ENCODE assay signal across 23 cellular contexts in the genomic region with DNA sequence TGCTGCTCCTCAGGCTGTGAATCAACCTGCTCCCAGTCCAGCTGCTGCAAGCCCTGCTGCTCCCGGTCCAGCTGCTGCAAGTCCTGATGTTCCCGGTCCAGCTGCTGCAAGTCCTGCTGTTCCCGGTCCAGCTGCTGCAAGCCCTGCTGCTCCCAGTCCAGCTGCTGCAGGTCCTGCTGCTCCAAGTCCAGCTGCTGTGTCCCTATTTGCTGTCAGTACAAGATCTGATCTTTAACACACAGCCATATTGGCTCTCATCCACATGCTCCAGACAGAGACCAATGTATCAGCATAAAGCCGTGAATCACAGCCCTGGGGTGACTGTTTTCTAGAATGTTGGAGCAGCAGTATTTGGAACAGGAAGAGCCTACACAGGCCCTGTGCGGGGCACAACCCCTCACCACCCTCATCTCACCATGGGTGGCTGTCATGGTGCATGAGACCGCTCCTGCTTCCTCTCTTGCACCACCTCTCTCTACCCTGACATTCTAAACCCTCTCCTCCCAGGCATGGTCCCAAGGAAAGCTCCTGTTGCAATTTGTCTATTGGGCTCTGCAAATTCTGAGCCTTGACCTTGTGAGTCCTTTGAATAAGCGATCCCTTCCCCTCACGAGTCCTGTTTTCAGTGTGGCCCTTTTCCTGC. TPM values are rescaled to one million over a fixed set of nuclear protein-coding genes. Genes with fewer than 3 reads are reported as not detected.
A peak's percentile ranks its signal among the peaks of the same experiment; 100 is the strongest.
DNase-seq lines count a peak whose midpoint lies in the region; ATAC-seq, FAIRE-seq and TF ChIP-seq lines count a peak whose summit lies in the region.
"Had no signal": no experiment of that assay in that cellular context is flagged by ENCODE, and none has a peak within 500 bp of the region (broad histone marks: within the 10 kb centered on the region; RNA-seq: fewer than 3 reads in every experiment).

No MANE protein-coding gene starts in this region.

- POLR2A ChIA-PET in A549 (lab: Yijun Ruan, JAX) (no interaction called here), H1 (lab: Charles Lee; ENCODE audit: partially characterized antibody) (no interaction called here)

- H3K27me3 ChIP-seq in H1 (replicated peaks in 1 of 4; ENCODE audit: control insufficient read depth in 3 of 4, extremely low read depth in 1 of 4, insufficient read depth in 3 of 4, low read length in 3 of 4): peaks cover 0 to 2% (median 0%) of the 10 kb centered on the region in 4 experiments; a peak in 2 of 7 replicates

- peaks cover 0 to 4% of the 10 kb centered on the region in 2 experiments for H4K20me1 ChIP-seq in H1 (replicated peaks in 1 of 2; ENCODE audit: control insufficient read depth in 1 of 2, insufficient read depth in 2 of 2, low read length in 2 of 2)

- peaks cover 3% of the 10 kb centered on the region; the same call in 1 of the 2 replicates for H3K23me2 ChIP-seq in H1 (ENCODE audit: low read depth, low read length)

- H3K56ac ChIP-seq in H1 (replicated peaks; ENCODE audit: insufficient read length, low read depth, low read length): no peak overlapping the region

- TF ChIP-seq POLR2A in A549 (IDR thresholded peaks at IDR 0.05; ENCODE audit: low read length) (no peak), H1 (IDR thresholded peaks at IDR 0.05; ENCODE audit: control extremely low read depth in 1 of 2, low read depth in 2 of 2, low read length in 2 of 2) (no peak)

- H3K4me3 ChIP-seq in A549 (no peak overlapping the region), H1 (ENCODE audit: extremely low read depth in 1 of 4, insufficient read depth in 2 of 4, low read depth in 3 of 4, low read length in 4 of 4) (no peak overlapping the region)
- H3K4me3 ChIP-seq: lower lobe of right lung had no signal

- H2BK5ac ChIP-seq in H1 (ENCODE audit: low read depth, low read length): no peak overlapping the region

- H3K4me1 Mint-ChIP-seq in HFFc6 (ENCODE audit: low read depth) (peaks cover 8% of the 10 kb centered on the region; the same call in 1 of the 2 replicates), osteocyte (ENCODE audit: unreplicated experiment) (no peaks in the 10 kb centered on the region)
- H3K4me1 Mint-ChIP-seq: activated B cell treated with CpG ODN at 0.5 μM for 24 hours had no signal

- TF ChIP-seq CTCF in A549 (IDR thresholded peaks at IDR 0.05) (no peak), HFFc6 (IDR thresholded peaks at IDR 0.05) (no peak), H1 (IDR thresholded peaks at IDR 0.05; ENCODE audit: control extremely low read depth in 1 of 3, insufficient read depth in 1 of 3, low read depth in 1 of 3, low read length in 3 of 3) (no peak), osteocyte (IDR thresholded peaks at IDR 0.05) (no peak)

- no peak overlapping the region for H4K5ac ChIP-seq in H1 (ENCODE audit: insufficient read length, low read depth, low read length)

- H3K4me2 ChIP-seq in A549 (no peak overlapping the region), H1 (ENCODE audit: insufficient read depth in 1 of 2, low read depth in 2 of 2, low read length in 2 of 2) (no peak overlapping the region)

- no peak overlapping the region for H3K14ac ChIP-seq in H1 (ENCODE audit: insufficient read length)

- H3K36me3 Mint-ChIP-seq in HFFc6 (ENCODE audit: low read depth) (no peaks in the 10 kb centered on the region), osteocyte (ENCODE audit: unreplicated experiment) (no peaks in the 10 kb centered on the region)
- H3K36me3 Mint-ChIP-seq: CD8-positive, alpha-beta T cell; naive thymus-derived CD8-positive, alpha-beta T cell had no signal

- no peaks in the 10 kb centered on the region for H3K79me2 ChIP-seq in H1 (ENCODE audit: control insufficient read depth in 1 of 2, insufficient read depth in 2 of 2, low read length in 2 of 2)

- 0 out of 2 replicates have a peak overlapping the region, but pooled peaks have one; percentile 34 for H2BK20ac ChIP-seq in H1 (ENCODE audit: low read length)

- FAIRE-seq in A549 (lab: Jason Lieb, UNC): no peak
- FAIRE-seq in H1 (lab: Jason Lieb, UNC): no peak
- FAIRE-seq: colon, endometrium had no signal

- H3K9me3 ChIP-seq in A549: no peaks in the 10 kb centered on the region
- no peaks in the 10 kb centered on the region for H3K9me3 ChIP-seq in H1 (ENCODE audit: insufficient read depth in 2 of 2, low read depth in 1 of 2, low read length in 1 of 2)
- H3K9me3 ChIP-seq: lower lobe of right lung had no signal

- TF ChIP-seq RAD21 in A549 (conservative IDR thresholded peaks at IDR 0.05 in 1 of 2, IDR thresholded peaks at IDR 0.05 in 1 of 2) (no peak), H1 (IDR thresholded peaks at IDR 0.05 in 1 of 2, conservative IDR thresholded peaks at IDR 0.05 in 1 of 2; ENCODE audit: low read depth in 2 of 2, low read length in 2 of 2) (no peak)

- H2BK120ac ChIP-seq in H1 (replicated peaks; ENCODE audit: low read depth, low read length): no peak overlapping the region

- no peak overlapping the region for H3K27ac ChIP-seq in A549
- no peak overlapping the region for H3K27ac ChIP-seq in H1 (ENCODE audit: low read depth, low read length)
- H3K27ac ChIP-seq: lower lobe of right lung had no signal

- no peaks in the 10 kb centered on the region for H3K79me1 ChIP-seq in H1 (ENCODE audit: low read depth, low read length)

- peak overlapping the region; percentile 23; the same call in 1 of the 2 replicates for H2BK12ac ChIP-seq in H1 (ENCODE audit: low read depth, low read length)

- no peak overlapping the region for H4K8ac ChIP-seq in H1 (ENCODE audit: extremely low read depth, insufficient read depth, low read length)

- H3K4me3 Mint-ChIP-seq in HFFc6: no peak overlapping the region
- H3K4me3 Mint-ChIP-seq in osteocyte (ENCODE audit: unreplicated experiment): no peak overlapping the region
- H3K4me3 Mint-ChIP-seq: activated B cell treated with CpG ODN at 0.5 μM for 24 hours; CD8-positive, alpha-beta T cell; naive thymus-derived CD8-positive, alpha-beta T cell had no signal

- H2AFZ ChIP-seq in H1 (ENCODE audit: low read length): no peak overlapping the region

- no peak overlapping the region for H2AK5ac ChIP-seq in H1 (ENCODE audit: low read depth, low read length)

- no peak for TF ChIP-seq EP300 in A549 (IDR thresholded peaks at IDR 0.05)
- no peak for TF ChIP-seq EP300 in H1 (IDR thresholded peaks at IDR 0.05; ENCODE audit: borderline replicate concordance in 1 of 2, low read depth in 2 of 2, low read length in 2 of 2)

- 60% methylated on average over 6 of the region's 8 CpGs for WGBS in A549 (ENCODE audit: missing lambda C conversion rate)
- WGBS in H1 (ENCODE audit: extremely low coverage in 1 of 2, insufficient coverage in 1 of 2, insufficient read length in 1 of 2, insufficient replicate concordance in 2 of 2, low coverage in 1 of 2, low lambda C conversion rate in 2 of 2, missing lambda C conversion rate in 1 of 2), 2 experiments: 79% methylated on average over 8 of the region's 8 CpGs; no CpG with 5 or more reads in 1 of the 2 experiments

- no peaks in the 10 kb centered on the region for H3K9me3 Mint-ChIP-seq in HFFc6
- H3K9me3 Mint-ChIP-seq in osteocyte (ENCODE audit: unreplicated experiment): no peaks in the 10 kb centered on the region
- H3K9me3 Mint-ChIP-seq: activated B cell treated with CpG ODN at 0.5 μM for 24 hours; CD8-positive, alpha-beta T cell; naive thymus-derived CD8-positive, alpha-beta T cell had no signal

- ATAC-seq in A549 (peak; percentile 30 to 38; a peak in 3 of 6 replicates), GM21529 (IDR thresholded peaks at IDR 0.05; ENCODE audit: unreplicated experiment) (no peak)
- ATAC-seq: CD8-positive, alpha-beta T cell; lower lobe of right lung; naive thymus-derived CD8-positive, alpha-beta T cell; stimulated activated naive CD8-positive, alpha-beta T cell treated with anti-CD3 and anti-CD28 coated beads, Interleukin-15, Interleukin-2, amounts not matched to agents 100 U/mL and 50 U/mL, for 24 hours had no signal

- H2BK15ac ChIP-seq in H1 (ENCODE audit: low read length): no peak overlapping the region

- H3K27me3 Mint-ChIP-seq in HFFc6 (ENCODE audit: insufficient read depth) (peaks cover 35% of the 10 kb centered on the region), osteocyte (ENCODE audit: unreplicated experiment) (peaks cover 38% of the 10 kb centered on the region)

- H3K27ac Mint-ChIP-seq in HFFc6 (no peak overlapping the region), osteocyte (ENCODE audit: unreplicated experiment) (no peak overlapping the region)
- H3K27ac Mint-ChIP-seq: activated B cell treated with CpG ODN at 0.5 μM for 24 hours; CD8-positive, alpha-beta T cell; naive thymus-derived CD8-positive, alpha-beta T cell had no signal

- no peak overlapping the region for H4K91ac ChIP-seq in H1 (replicated peaks; ENCODE audit: insufficient read length, low read length)

- no peak overlapping the region for H3K9ac ChIP-seq in H1 (replicated peaks in 1 of 4; ENCODE audit: extremely low read depth in 1 of 4, low read depth in 3 of 4, low read length in 3 of 4)

- H3K4me1 ChIP-seq in A549 (no peaks in the 10 kb centered on the region), H1 (replicated peaks in 1 of 4; ENCODE audit: control insufficient read depth in 3 of 4, insufficient read depth in 4 of 4, low read length in 3 of 4) (peaks cover 0 to 8% (median 4%) of the 10 kb centered on the region in 4 experiments; a peak in 5 of 7 replicates)
- H3K4me1 ChIP-seq: lower lobe of right lung had no signal

- H3K36me3 ChIP-seq in H1 (ENCODE audit: control insufficient read depth in 2 of 4, insufficient read depth in 4 of 4, low read length in 3 of 4): no peaks in the 10 kb centered on the region
- H3K36me3 ChIP-seq: lower lobe of right lung had no signal

- CTCF ChIA-PET in A549 (lab: Yijun Ruan, JAX) (interaction anchor here (0.7 to 1.2 kb wide), 2 partner anchors 13 to 1091 kb away, joined by 4 to 7 read pairs; a partner anchor contains a TSS), H1 (lab: Charles Lee; ENCODE audit: partially characterized antibody) (no interaction called here)

- H3K18ac ChIP-seq in H1 (ENCODE audit: extremely low read depth, low read length): no peak overlapping the region

- no peak overlapping the region for H3K4ac ChIP-seq in H1 (replicated peaks; ENCODE audit: insufficient read length, low read depth, low read length)

- H3K23ac ChIP-seq in H1 (ENCODE audit: insufficient read length): no peak overlapping the region

- DNase-seq in A549 (ENCODE audit: low read depth in 1 of 2, low spot score in 1 of 2) (no peak), HFFc6 (peak; percentile 60), H1 (ENCODE audit: low read depth in 1 of 2, low spot score in 2 of 2) (no peak), myocyte (ENCODE audit: low read depth) (peak; percentile 7), osteocyte (ENCODE audit: extremely low spot score, unreplicated experiment) (no peak)
- no peak for DNase-seq in activated naive CD4-positive, alpha-beta T cell treated with anti-CD3 and anti-CD28 coated beads, Interleukin-2, amount 50 U/mL, for 16 hours
- no peak for DNase-seq in activated CD4-positive, alpha-beta T cell treated with anti-CD3 and anti-CD28 coated beads, Interleukin-2, amount 50 U/mL, for 48 hours
- DNase-seq: activated B cell treated with CpG ODN at 0.5 μM for 24 hours; CD8-positive, alpha-beta T cell; EL; lower lobe of right lung; naive thymus-derived CD8-positive, alpha-beta T cell; NCI-H2029 treated with DMSO at 0.1 percent for 48 hours; NCI-H446 treated with DMSO at 0.1 percent for 48 hours; retina; stimulated activated naive CD8-positive, alpha-beta T cell treated with anti-CD3 and anti-CD28 coated beads, Interleukin-15, Interleukin-2, amounts not matched to agents 100 U/mL and 50 U/mL, for 24 hours had no signal

RNA-seq across cellular contexts. Expression of a gene that starts 3.5 kb away (rescaled TPM):
- polyA plus RNA-seq in A549 (2011; rRNA removed): not detected in 2 replicates
- not detected in 2 replicates for polyA plus RNA-seq in A549 (2012; cell fraction: cytosol; rRNA removed)
- 0.11 TPM in 1 of 2 replicates, not detected in the other for polyA plus RNA-seq in A549 (2012; cell fraction: nucleus; rRNA removed)
- polyA plus RNA-seq in A549 (2017; fragmentation: RNase III; extraction: RNeasy Plus Mini Kit Qiagen cat#74134 plus additional on column Dnase treatment): not detected in 3 replicates
- not detected in 2 replicates for polyA minus RNA-seq in A549 (2011; rRNA and poly(A)+ RNA removed)
- not detected for total RNA-seq in HFFc6 (2021; fragmentation: NEBNext Ultra II Directional; extraction: Animal tissue kit (Norgen Biotek cat#: 25700))
- not detected in 2 replicates for total RNA-seq in H1 (2021; fragmentation: NEBNext Ultra II Directional; extraction: Animal tissue kit (Norgen Biotek cat#: 25700))
- polyA plus RNA-seq in H1 (2011; rRNA removed): 0.11 and 0.12 TPM in 2 replicates
- polyA plus RNA-seq in H1 (2011; cell fraction: cytosol; rRNA removed): 0.10 TPM
- 0.53 TPM for polyA plus RNA-seq in H1 (2011; cell fraction: nucleus; rRNA removed)
- polyA plus RNA-seq in H1 (2012, experiment 1 of 2): not detected in 4 replicates
- polyA plus RNA-seq in H1 (2012, experiment 2 of 2): not detected
- polyA plus RNA-seq in H1 (2013, experiment 1 of 2): 0.04 TPM
- not detected for polyA plus RNA-seq in H1 (2013, experiment 2 of 2)
- 0.24 TPM in 1 of 2 replicates, not detected in the other for polyA minus RNA-seq in H1 (2011; rRNA and poly(A)+ RNA removed)
- polyA minus RNA-seq in H1 (2011; cell fraction: cytosol; rRNA and poly(A)+ RNA removed): not detected
- polyA minus RNA-seq in H1 (2011; cell fraction: nucleus; rRNA and poly(A)+ RNA removed): not detected
- not detected in 2 replicates for total RNA-seq in myocyte
- not detected for polyA plus RNA-seq in myocyte (2012)
- 0.30 and 0.31 TPM in 2 replicates for total RNA-seq in osteocyte
- total RNA-seq: CD8-positive, alpha-beta T cell; glomerular endothelial cell; lower lobe of right lung; naive thymus-derived CD8-positive, alpha-beta T cell; T-helper 2 cell treated with Interferon-gamma antibody and Interleukin-4, amounts not matched to agents 100 ng/mL and 5 ng/mL, for 36 hours; urinary bladder had no signal
- polyA plus RNA-seq: AG04450; naive thymus-derived CD8-positive, alpha-beta T cell had no signal

RNA-seq across cellular contexts. Expression of a gene that starts 13.8 kb away (rescaled TPM):
- not detected in 2 replicates for polyA plus RNA-seq in A549 (2011; rRNA removed)
- polyA plus RNA-seq in A549 (2012; cell fraction: cytosol; rRNA removed): not detected in 2 replicates
- not detected in 2 replicates for polyA plus RNA-seq in A549 (2012; cell fraction: nucleus; rRNA removed)
- polyA plus RNA-seq in A549 (2017; fragmentation: RNase III; extraction: RNeasy Plus Mini Kit Qiagen cat#74134 plus additional on column Dnase treatment): not detected in 3 replicates
- polyA minus RNA-seq in A549 (2011; rRNA and poly(A)+ RNA removed): not detected in 2 replicates
- total RNA-seq in HFFc6 (2021; fragmentation: NEBNext Ultra II Directional; extraction: Animal tissue kit (Norgen Biotek cat#: 25700)): not detected
- not detected in 2 replicates for total RNA-seq in H1 (2021; fragmentation: NEBNext Ultra II Directional; extraction: Animal tissue kit (Norgen Biotek cat#: 25700))
- not detected in 2 replicates for polyA plus RNA-seq in H1 (2011; rRNA removed)
- polyA plus RNA-seq in H1 (2011; cell fraction: cytosol; rRNA removed): not detected
- polyA plus RNA-seq in H1 (2011; cell fraction: nucleus; rRNA removed): not detected
- 0.33 TPM in 1 of 4 replicates, not detected in the others for polyA plus RNA-seq in H1 (2012, experiment 1 of 2)
- not detected for polyA plus RNA-seq in H1 (2012, experiment 2 of 2)
- polyA plus RNA-seq in H1 (2013, experiment 1 of 2): not detected
- polyA plus RNA-seq in H1 (2013, experiment 2 of 2): not detected
- polyA minus RNA-seq in H1 (2011; rRNA and poly(A)+ RNA removed): not detected in 2 replicates
- not detected for polyA minus RNA-seq in H1 (2011; cell fraction: cytosol; rRNA and poly(A)+ RNA removed)
- polyA minus RNA-seq in H1 (2011; cell fraction: nucleus; rRNA and poly(A)+ RNA removed): not detected
- total RNA-seq in myocyte: not detected in 2 replicates
- polyA plus RNA-seq in myocyte (2012): not detected
- not detected in 2 replicates for total RNA-seq in osteocyte
- total RNA-seq: activated B cell treated with CpG ODN at 0.5 μM for 24 hours; CD8-positive, alpha-beta T cell; glomerular endothelial cell; lower lobe of right lung; naive thymus-derived CD8-positive, alpha-beta T cell; T-helper 2 cell treated with Interferon-gamma antibody and Interleukin-4, amounts not matched to agents 100 ng/mL and 5 ng/mL, for 36 hours; urinary bladder had no signal
- polyA plus RNA-seq: AG04450; naive thymus-derived CD8-positive, alpha-beta T cell; urinary bladder had no signal

RNA-seq across cellular contexts. Expression of a gene that starts 20.6 kb away (rescaled TPM):
- 0.11 TPM in 1 of 2 replicates, not detected in the other for polyA plus RNA-seq in A549 (2011; rRNA removed)
- polyA plus RNA-seq in A549 (2012; cell fraction: cytosol; rRNA removed): 0.08 TPM in 1 of 2 replicates, not detected in the other
- polyA plus RNA-seq in A549 (2012; cell fraction: nucleus; rRNA removed): 0.71 and 0.80 TPM in 2 replicates
- 0.08 TPM in 1 of 3 replicates, not detected in the others for polyA plus RNA-seq in A549 (2017; fragmentation: RNase III; extraction: RNeasy Plus Mini Kit Qiagen cat#74134 plus additional on column Dnase treatment)
- polyA minus RNA-seq in A549 (2011; rRNA and poly(A)+ RNA removed): not detected in 2 replicates
- under 1 TPM in 1 of 6 experiments, not detected in 5; 0.26 TPM for total RNA-seq in HFFc6 (2021; fragmentation: NEBNext Ultra II Directional; extraction: Animal tissue kit (Norgen Biotek cat#: 25700))
- total RNA-seq in H1 (2021; fragmentation: NEBNext Ultra II Directional; extraction: Animal tissue kit (Norgen Biotek cat#: 25700)): not detected in 2 replicates
- 0.11 TPM in 1 of 2 replicates, not detected in the other for polyA plus RNA-seq in H1 (2011; rRNA removed)
- not detected for polyA plus RNA-seq in H1 (2011; cell fraction: cytosol; rRNA removed)
- 0.36 TPM for polyA plus RNA-seq in H1 (2011; cell fraction: nucleus; rRNA removed)
- not detected in 4 replicates for polyA plus RNA-seq in H1 (2012, experiment 1 of 2)
- polyA plus RNA-seq in H1 (2012, experiment 2 of 2): not detected
- polyA plus RNA-seq in H1 (2013, experiment 1 of 2): not detected
- not detected for polyA plus RNA-seq in H1 (2013, experiment 2 of 2)
- polyA minus RNA-seq in H1 (2011; rRNA and poly(A)+ RNA removed): not detected in 2 replicates
- polyA minus RNA-seq in H1 (2011; cell fraction: cytosol; rRNA and poly(A)+ RNA removed): not detected
- polyA minus RNA-seq in H1 (2011; cell fraction: nucleus; rRNA and poly(A)+ RNA removed): not detected
- total RNA-seq in myocyte: 0.16 and 0.29 TPM in 2 replicates
- 0.06 TPM for polyA plus RNA-seq in myocyte (2012)
- total RNA-seq in osteocyte: not detected in 2 replicates
- total RNA-seq: CD8-positive, alpha-beta T cell; glomerular endothelial cell; lower lobe of right lung; urinary bladder had no signal
- polyA plus RNA-seq: AG04450; naive thymus-derived CD8-positive, alpha-beta T cell had no signal

RNA-seq across cellular contexts. Expression of a gene that starts 31.0 kb away (rescaled TPM):
- polyA plus RNA-seq in A549 (2011; rRNA removed): not detected in 2 replicates
- not detected in 2 replicates for polyA plus RNA-seq in A549 (2012; cell fraction: cytosol; rRNA removed)
- 0.28 and 0.37 TPM in 2 replicates for polyA plus RNA-seq in A549 (2012; cell fraction: nucleus; rRNA removed)
- polyA plus RNA-seq in A549 (2017; fragmentation: RNase III; extraction: RNeasy Plus Mini Kit Qiagen cat#74134 plus additional on column Dnase treatment): not detected in 3 replicates
- 0.25 TPM in 1 of 2 replicates, not detected in the other for polyA minus RNA-seq in A549 (2011; rRNA and poly(A)+ RNA removed)
- not detected for total RNA-seq in HFFc6 (2021; fragmentation: NEBNext Ultra II Directional; extraction: Animal tissue kit (Norgen Biotek cat#: 25700))
- total RNA-seq in H1 (2021; fragmentation: NEBNext Ultra II Directional; extraction: Animal tissue kit (Norgen Biotek cat#: 25700)): not detected in 2 replicates
- 0.06 TPM in 1 of 2 replicates, not detected in the other for polyA plus RNA-seq in H1 (2011; rRNA removed)
- polyA plus RNA-seq in H1 (2011; cell fraction: cytosol; rRNA removed): not detected
- 0.13 TPM for polyA plus RNA-seq in H1 (2011; cell fraction: nucleus; rRNA removed)
- not detected in 4 replicates for polyA plus RNA-seq in H1 (2012, experiment 1 of 2)
- not detected for polyA plus RNA-seq in H1 (2012, experiment 2 of 2)
- not detected for polyA plus RNA-seq in H1 (2013, experiment 1 of 2)
- not detected for polyA plus RNA-seq in H1 (2013, experiment 2 of 2)
- 0.29 TPM in 1 of 2 replicates, not detected in the other for polyA minus RNA-seq in H1 (2011; rRNA and poly(A)+ RNA removed)
- not detected for polyA minus RNA-seq in H1 (2011; cell fraction: cytosol; rRNA and poly(A)+ RNA removed)
- polyA minus RNA-seq in H1 (2011; cell fraction: nucleus; rRNA and poly(A)+ RNA removed): not detected
- total RNA-seq in myocyte: 0.21 TPM in 1 of 2 replicates, not detected in the other
- polyA plus RNA-seq in myocyte (2012): not detected
- total RNA-seq in osteocyte: not detected in 2 replicates
- total RNA-seq: glomerular endothelial cell; lower lobe of right lung; T-helper 2 cell treated with Interferon-gamma antibody and Interleukin-4, amounts not matched to agents 100 ng/mL and 5 ng/mL, for 36 hours; urinary bladder had no signal
- polyA plus RNA-seq: naive thymus-derived CD8-positive, alpha-beta T cell had no signal

RNA-seq across cellular contexts. Expression of a gene that starts 41.8 kb away (rescaled TPM):
- polyA plus RNA-seq in A549 (2011; rRNA removed) (not detected in 2 replicates), A549 (2017; fragmentation: RNase III; extraction: RNeasy Plus Mini Kit Qiagen cat#74134 plus additional on column Dnase treatment) (not detected in 3 replicates), H1 (2011; rRNA removed) (not detected in 2 replicates)
- polyA plus RNA-seq in A549 (2012; cell fraction: cytosol; rRNA removed): not detected in 2 replicates
- polyA plus RNA-seq in A549 (2012; cell fraction: nucleus; rRNA removed): 0.09 and 0.18 TPM in 2 replicates
- not detected in 2 replicates for polyA minus RNA-seq in A549 (2011; rRNA and poly(A)+ RNA removed)
- total RNA-seq in HFFc6 (2021; fragmentation: NEBNext Ultra II Directional; extraction: Animal tissue kit (Norgen Biotek cat#: 25700)): not detected
- total RNA-seq in H1 (2021; fragmentation: NEBNext Ultra II Directional; extraction: Animal tissue kit (Norgen Biotek cat#: 25700)): not detected in 2 replicates
- polyA plus RNA-seq in H1 (2011; cell fraction: cytosol; rRNA removed): not detected
- polyA plus RNA-seq in H1 (2011; cell fraction: nucleus; rRNA removed): 0.16 TPM
- polyA plus RNA-seq in H1 (2012, experiment 1 of 2): not detected in 4 replicates
- polyA plus RNA-seq in H1 (2012, experiment 2 of 2): not detected
- not detected for polyA plus RNA-seq in H1 (2013, experiment 1 of 2)
- not detected for polyA plus RNA-seq in H1 (2013, experiment 2 of 2)
- polyA minus RNA-seq in H1 (2011; rRNA and poly(A)+ RNA removed): 0.13 TPM in 1 of 2 replicates, not detected in the other
- not detected for polyA minus RNA-seq in H1 (2011; cell fraction: cytosol; rRNA and poly(A)+ RNA removed)
- polyA minus RNA-seq in H1 (2011; cell fraction: nucleus; rRNA and poly(A)+ RNA removed): not detected
- total RNA-seq in myocyte (not detected in 2 replicates), osteocyte (not detected in 2 replicates)
- polyA plus RNA-seq in myocyte (2012): 0.05 TPM
- total RNA-seq: CD8-positive, alpha-beta T cell; glomerular endothelial cell; lower lobe of right lung had no signal
- polyA plus RNA-seq: AG04450; naive thymus-derived CD8-positive, alpha-beta T cell had no signal

Comparison
In these comparisons a context has a peak if more than half of its experiments do, and no peak if none do; other contexts are left out.
1. DNase-seq: peak in HFFc6 (single experiment) and myocyte (single experiment); none in A549 (0 of 2), H1 (0 of 2), activated naive CD4-positive, alpha-beta T cell treated with anti-CD3 and anti-CD28 coated beads, Interleukin-2, amount 50 U/mL, for 16 hours (single experiment), osteocyte (single experiment) and activated CD4-positive, alpha-beta T cell treated with anti-CD3 and anti-CD28 coated beads, Interleukin-2, amount 50 U/mL, for 48 hours (0 of 2).